9 cellular contexts compared by ENCODE assay signal in genomic region chr1:197868751-197869501, GRCh38. TPM values are rescaled to one million over a fixed set of nuclear protein-coding genes. Genes with fewer than 3 reads are reported as not detected.
A peak's percentile ranks its signal among the peaks of the same experiment; 100 is the strongest.
DNase-seq lines count a peak whose midpoint lies in the region; ATAC-seq and TF ChIP-seq lines count a peak whose summit lies in the region.
"Had no signal": no experiment of that assay in that cellular context is flagged by ENCODE, and none has a peak within 500 bp of the region (broad histone marks: within the 10 kb centered on the region; RNA-seq: fewer than 3 reads in every experiment).

No MANE protein-coding gene starts in this region.

- H3K4me3 Mint-ChIP-seq in neural crest cell: no peak overlapping the region

- H3K4me3 ChIP-seq in AG10803 (ENCODE audit: low read length) (no peak overlapping the region), GM12875 (ENCODE audit: low read depth, low read length) (no peak overlapping the region)

- H3K27ac Mint-ChIP-seq in neural crest cell (ENCODE audit: unreplicated experiment): no peak overlapping the region

- peak; percentile 83 for ATAC-seq in HG02852 (IDR thresholded peaks at IDR 0.05; ENCODE audit: unreplicated experiment)
- no peak for ATAC-seq in HG03457 (IDR thresholded peaks at IDR 0.05; ENCODE audit: unreplicated experiment)

- TF ChIP-seq CTCF in AG10803 (conservative IDR thresholded peaks at IDR 0.05; ENCODE audit: low read length) (peak; percentile 86), GM12875 (IDR thresholded peaks at IDR 0.05; ENCODE audit: borderline replicate concordance, insufficient read depth, low read depth, low read length) (peak; percentile 66), neural crest cell (conservative IDR thresholded peaks at IDR 0.05) (peak; percentile 70)

- no peaks in the 10 kb centered on the region for H3K4me1 Mint-ChIP-seq in neural crest cell

- DNase-seq in AG10803 (ENCODE audit: low read depth) (peak; percentile 71), NCI-H1694 treated with DMSO at 0.1 percent for 48 hours (lab: John Stamatoyannopoulos, UW) (peak; percentile 72), fibroblast of gingiva (ENCODE audit: low read depth) (peak; percentile 40), neural crest cell (ENCODE audit: low read depth, low spot score) (no peak)
- peak; percentile 13 to 46 for DNase-seq in activated CD4-positive, alpha-beta T cell treated with anti-CD3 and anti-CD28 coated beads for 4 hours

- no peaks in the 10 kb centered on the region for H3K27me3 Mint-ChIP-seq in neural crest cell (ENCODE audit: low read depth)

- H3K36me3 Mint-ChIP-seq in neural crest cell (ENCODE audit: low read depth): no peaks in the 10 kb centered on the region

- peaks cover 5% of the 10 kb centered on the region for H3K9me3 Mint-ChIP-seq in neural crest cell

RNA-seq across cellular contexts. Expression of gene C1orf53, which starts 33.5 kb away (rescaled TPM):
- 1.9 and 3.1 TPM in 2 replicates for total RNA-seq in neural crest cell

RNA-seq across cellular contexts. Expression of gene LHX9, which starts 48.2 kb away (rescaled TPM):
- total RNA-seq in neural crest cell: not detected in 2 replicates
- total RNA-seq: T-helper 1 cell treated with Interleukin-12 subunit alpha and Interleukin-12 subunit beta and Interleukin-4 antibody, amounts not matched to agents 30 ng/mL and 1 ng/mL, for 36 hours had no signal
